Comparison of ENCODE assay signal across 18 cellular contexts in genomic region chr2:20483496-20483895, GRCh38. TPM values are rescaled to one million over a fixed set of nuclear protein-coding genes. Genes with fewer than 3 reads are reported as not detected.
DNase-seq lines count a peak whose midpoint lies in the region; ATAC-seq and TF ChIP-seq lines count a peak whose summit lies in the region.
"Had no signal": no experiment of that assay in that cellular context is flagged by ENCODE, and none has a peak within 500 bp of the region (broad histone marks: within the 10 kb centered on the region; RNA-seq: fewer than 3 reads in every experiment).

No MANE protein-coding gene starts in this region.

- TF ChIP-seq EP300 in esophagus muscularis mucosa (IDR thresholded peaks at IDR 0.05) = no peak

- no peaks in the 10 kb centered on the region for H3K27me3 ChIP-seq in esophagus muscularis mucosa
- H3K27me3 ChIP-seq in lung (ENCODE audit: control insufficient read depth, insufficient read depth) = no peaks in the 10 kb centered on the region
- H3K27me3 ChIP-seq in stomach smooth muscle (ENCODE audit: control insufficient read depth in 1 of 2, insufficient read depth in 2 of 2, low read length in 2 of 2) = no peaks in the 10 kb centered on the region
- H3K27me3 ChIP-seq: BE2C had no signal

- H3K27ac ChIP-seq in esophagus muscularis mucosa (replicated peaks in 1 of 4) (peak overlapping the region; percentile 64 to 69 (median 66)), lung (ENCODE audit: low read depth in 1 of 2, low read length in 1 of 2) (no peak overlapping the region), stomach smooth muscle (ENCODE audit: low read length) (peak overlapping the region; percentile 31)

- ATAC-seq in lung (ENCODE audit: insufficient read depth, low FRiP score) (peak; percentile 37), GM21526 (IDR thresholded peaks at IDR 0.05; ENCODE audit: low FRiP score, unreplicated experiment) (no peak)
- ATAC-seq: GM12878, Panc1 had no signal

- TF ChIP-seq CTCF in esophagus muscularis mucosa (IDR thresholded peaks at IDR 0.05) (no peak), lung (IDR thresholded peaks at IDR 0.05; ENCODE audit: control extremely low read depth, extremely low read depth) (no peak), foreskin fibroblast (IDR thresholded peaks at IDR 0.05; ENCODE audit: low read depth, low read length) (no peak)

- intact Hi-C loops in esophagus muscularis mucosa (cut with DNase I) = no loop called here

- no peak for TF ChIP-seq POLR2A in esophagus muscularis mucosa (IDR thresholded peaks at IDR 0.05; ENCODE audit: low read depth)

- H3K4me1 ChIP-seq in esophagus muscularis mucosa (peaks cover 3 to 51% (median 33%) of the 10 kb centered on the region in 4 donors), lung (ENCODE audit: control insufficient read depth in 2 of 2, insufficient read depth in 2 of 2, low read length in 2 of 2) (peaks cover 0 to 2% of the 10 kb centered on the region in 2 donors), stomach smooth muscle (ENCODE audit: control insufficient read depth, insufficient read depth, low read length) (peaks cover 17% of the 10 kb centered on the region)

- H3K36me3 ChIP-seq in esophagus muscularis mucosa (no peaks in the 10 kb centered on the region), lung (ENCODE audit: control insufficient read depth in 2 of 2, insufficient read depth in 2 of 2, low read length in 2 of 2) (no peaks in the 10 kb centered on the region), stomach smooth muscle (ENCODE audit: control insufficient read depth in 2 of 2, insufficient read depth in 2 of 2, low read length in 2 of 2) (no peaks in the 10 kb centered on the region)
- H3K36me3 ChIP-seq: BE2C had no signal

- 56% methylated on average over 1 of the region's 1 CpG for WGBS in esophagus muscularis mucosa
- WGBS in lung, 2 donors = 71 to 89% methylated on average over 1 of the region's 1 CpG

- H3K4me3 ChIP-seq in esophagus muscularis mucosa (no peak overlapping the region), lung (no peak overlapping the region), stomach smooth muscle (ENCODE audit: low read length in 2 of 2) (no peak overlapping the region), foreskin fibroblast (ENCODE audit: low read depth in 1 of 2, low read length in 2 of 2) (no peak overlapping the region)
- H3K4me3 ChIP-seq: GM12878 had no signal

- no peak overlapping the region for H3K9ac ChIP-seq in stomach smooth muscle (ENCODE audit: low read length in 2 of 2)

- DNase-seq in RPMI8226 = peak; percentile 77
- peak; percentile 94 for DNase-seq in esophagus muscularis mucosa (ENCODE audit: extremely low spot score)
- peak; percentile 35 for DNase-seq in lung (ENCODE audit: low spot score)
- DNase-seq in foreskin fibroblast = no peak
- DNase-seq in DMS 273 treated with DMSO at 0.1 percent for 48 hours (lab: John Stamatoyannopoulos, UW) = no peak
- no peak for DNase-seq in glomerular visceral epithelial cell (ENCODE audit: extremely low spot score)
- DNase-seq: activated naive CD4-positive, alpha-beta T cell treated with anti-CD3 and anti-CD28 coated beads for 36 hours; BE2C; central memory CD4-positive, alpha-beta T cell; DND-41; GOT3; NCI-H1092; NCI-H446 treated with DMSO at 0.1 percent for 48 hours; T1000 had no signal

- H3K9me3 ChIP-seq in esophagus muscularis mucosa (no peaks in the 10 kb centered on the region), lung (ENCODE audit: control insufficient read depth in 2 of 2, insufficient read depth in 1 of 2, low read length in 1 of 2) (no peaks in the 10 kb centered on the region), stomach smooth muscle (ENCODE audit: control insufficient read depth in 2 of 2, low read length in 2 of 2) (no peaks in the 10 kb centered on the region)
- H3K9me3 ChIP-seq: BE2C had no signal

RNA-seq across cellular contexts. Expression of gene RHOB, which starts 36.6 kb away (rescaled TPM):
- total RNA-seq in esophagus muscularis mucosa (1,000 to 10,000 TPM in 3 of 4 donors, 100 to 1,000 TPM in 1; 809 to 1,532 (median 1,203) TPM), lung (100 to 1,000 TPM; 239 to 258 TPM)
- polyA plus RNA-seq in lung = 100 to 1,000 TPM in 1 of 2 donors, 10 to 100 TPM in 1; 93.2 to 354 TPM

Comparison
In these comparisons a context has a peak if more than half of its experiments do, and no peak if none do; other contexts are left out.
1. DNase-seq: peak in RPMI8226 (single experiment), esophagus muscularis mucosa (single experiment) and lung (single experiment); none in foreskin fibroblast (0 of 2), DMS 273 treated with DMSO at 0.1 percent for 48 hours (single experiment) and glomerular visceral epithelial cell (single experiment).
2. H3K27ac ChIP-seq: peak in esophagus muscularis mucosa (4 of 4) and stomach smooth muscle (single experiment); none in lung (0 of 2).